In genomic region chr2:233384811-233385488, GRCh38 we compare ENCODE assay signal across 10 cellular contexts. TPM values are rescaled to one million over a fixed set of nuclear protein-coding genes. Genes with fewer than 3 reads are reported as not detected.
DNase-seq lines count a peak whose midpoint lies in the region; ATAC-seq and TF ChIP-seq lines count a peak whose summit lies in the region.
"Had no signal": no experiment of that assay in that cellular context is flagged by ENCODE, and none has a peak within 500 bp of the region (broad histone marks: within the 10 kb centered on the region; RNA-seq: fewer than 3 reads in every experiment).

No MANE protein-coding gene starts in this region.

- H3K9me3 ChIP-seq in T-helper 17 cell (ENCODE audit: control insufficient read depth, low read length, poor library complexity, severe bottlenecking) (no peaks in the 10 kb centered on the region), aorta (ENCODE audit: control insufficient read depth, low read length) (no peaks in the 10 kb centered on the region)

- no peak for TF ChIP-seq CTCF in omental fat pad (IDR thresholded peaks at IDR 0.05)

- H3K27me3 Mint-ChIP-seq in T-helper 17 cell (no peaks in the 10 kb centered on the region), naive B cell (no peaks in the 10 kb centered on the region)

- no peak overlapping the region for H3K4me3 Mint-ChIP-seq in T-helper 17 cell
- peak overlapping the region; percentile 68 to 91 (median 80) for H3K4me3 Mint-ChIP-seq in naive B cell

- H3K27me3 ChIP-seq in aorta (ENCODE audit: control insufficient read depth in 1 of 2, insufficient read depth in 2 of 2, low read length in 1 of 2): no peaks in the 10 kb centered on the region

- no peaks in the 10 kb centered on the region for H3K4me1 ChIP-seq in aorta (ENCODE audit: control insufficient read depth in 1 of 2, insufficient read depth in 2 of 2, low read length in 2 of 2)

- ATAC-seq in GM21825 (IDR thresholded peaks at IDR 0.05; ENCODE audit: unreplicated experiment) (peak; percentile 7), T-helper 17 cell (peak; percentile 18), naive B cell (ENCODE audit: low read depth in 2 of 2) (peak in 1 of 2 donors; percentile 1), aorta (ENCODE audit: low FRiP score) (no peak), omental fat pad (ENCODE audit: low FRiP score) (no peak), GM19467 (IDR thresholded peaks at IDR 0.05; ENCODE audit: unreplicated experiment) (no peak)

- H3K4me1 Mint-ChIP-seq in T-helper 17 cell: peaks cover 52% of the 10 kb centered on the region
- H3K4me1 Mint-ChIP-seq in naive B cell: peaks cover 77 to 95% (median 85%) of the 10 kb centered on the region in 3 donors

- no peak overlapping the region for H3K27ac ChIP-seq in aorta (ENCODE audit: low read depth in 1 of 2, low read length in 2 of 2)
- H3K27ac ChIP-seq: KMS-11 had no signal

- intact Hi-C loops in aorta (cut with DNase I): loop anchor here in 1 of 2 donors (5.0 kb wide), 1 partner anchor 33 kb away; the partner anchor contains the start of gene DGKD

- H3K27ac Mint-ChIP-seq in T-helper 17 cell (peak overlapping the region; percentile 82), naive B cell (peak overlapping the region; percentile 91 to 97 (median 96))

- WGBS in aorta, 2 donors: 66 to 76% methylated on average over 12 of the region's 12 CpGs

- H3K36me3 ChIP-seq in aorta (ENCODE audit: control insufficient read depth in 1 of 2, insufficient read depth in 2 of 2, low read length in 1 of 2): no peaks in the 10 kb centered on the region

- DNase-seq in Daoy (ENCODE audit: low read depth): peak; percentile 19
- DNase-seq in T-helper 17 cell: no peak
- no peak for DNase-seq in naive B cell
- DNase-seq in NCI-H1417 treated with DMSO at 0.1 percent for 48 hours (lab: John Stamatoyannopoulos, UW): no peak
- DNase-seq in aorta: no peak
- no peak for DNase-seq in omental fat pad (ENCODE audit: low spot score)
- DNase-seq: hippocampal formation had no signal

- H3K9me3 Mint-ChIP-seq in naive B cell: no peaks in the 10 kb centered on the region

- no peak overlapping the region for H3K4me3 ChIP-seq in aorta (ENCODE audit: low read length in 2 of 2)

- H3K36me3 Mint-ChIP-seq in T-helper 17 cell (ENCODE audit: low read depth) (peaks cover 5% of the 10 kb centered on the region), naive B cell (peaks cover 0 to 13% of the 10 kb centered on the region in 2 donors)

RNA-seq across cellular contexts. Expression of gene DGKD, which starts 30.7 kb away (rescaled TPM):
- total RNA-seq in Daoy (2014; rRNA removed; shearing (Covaris generic)): 13.5 TPM in 2 replicates
- total RNA-seq in T-helper 17 cell (100 to 1,000 TPM; 148 to 170 TPM), aorta (100 to 1,000 TPM in 1 of 2 donors, 10 to 100 TPM in 1; 74.3 to 250 TPM), omental fat pad (10 to 100 TPM; 15.3 to 37.5 (median 22.9) TPM)
- polyA plus RNA-seq in naive B cell (ENCODE audit: low read depth in 6 of 6) (100 to 1,000 TPM in 1 of 6 donors, 10 to 100 TPM in 5; 38.0 to 111 (median 67.7) TPM), aorta (10 to 100 TPM in 1 of 2 donors, 1 to 10 TPM in 1; 8.9 to 62.2 TPM)

Comparison
In these comparisons a context has a peak if more than half of its experiments do, and no peak if none do; other contexts are left out.
1. ATAC-seq: peak in GM21825 (single experiment) and T-helper 17 cell (single experiment); none in aorta (single experiment), omental fat pad (single experiment) and GM19467 (single experiment).